In genomic region chr6:150666071-150666470, GRCh38 we compare ENCODE assay signal across 15 cellular contexts.
DNase-seq lines count a peak whose midpoint lies in the region; ATAC-seq and TF ChIP-seq lines count a peak whose summit lies in the region.
"Had no signal": no experiment of that assay in that cellular context is flagged by ENCODE, and none has a peak within 500 bp of the region (broad histone marks: within the 10 kb centered on the region; RNA-seq: fewer than 3 reads in every experiment).

No MANE protein-coding gene starts in this region.

- no peaks in the 10 kb centered on the region for H3K4me1 Mint-ChIP-seq in CD14-positive monocyte

- no peaks in the 10 kb centered on the region for H3K36me3 Mint-ChIP-seq in CD14-positive monocyte

- H3K27ac ChIP-seq in heart right ventricle: peak overlapping the region in 7 of 10 donors; percentile 11 to 67 (median 26)
- peak overlapping the region in 1 of 2 donors; percentile 35 for H3K27ac ChIP-seq in right atrium auricular region
- H3K27ac ChIP-seq in duodenal mucosa (ENCODE audit: low read depth, low read length): peak overlapping the region; percentile 28
- H3K27ac ChIP-seq in upper lobe of left lung: peak overlapping the region; percentile 27 to 69 (median 51)
- H3K27ac ChIP-seq: cardiac muscle cell, HL-60, WERI-Rb-1 had no signal

- H3K36me3 ChIP-seq in heart right ventricle (no peaks in the 10 kb centered on the region), right atrium auricular region (no peaks in the 10 kb centered on the region), duodenal mucosa (ENCODE audit: control insufficient read depth in 1 of 2, insufficient read depth in 2 of 2, low read length in 2 of 2) (peaks cover 0 to 3% of the 10 kb centered on the region in 2 donors), upper lobe of left lung (no peaks in the 10 kb centered on the region)
- H3K36me3 ChIP-seq: cardiac muscle cell, WERI-Rb-1 had no signal

- no peak for TF ChIP-seq POLR2A in upper lobe of left lung (IDR thresholded peaks at IDR 0.05)

- H3K9me3 Mint-ChIP-seq in CD14-positive monocyte: peaks cover 0 to 3% (median 0%) of the 10 kb centered on the region in 7 donors

- peaks cover 0 to 43% (median 25%) of the 10 kb centered on the region in 9 donors for H3K4me1 ChIP-seq in heart right ventricle
- peaks cover 0 to 29% of the 10 kb centered on the region in 2 donors for H3K4me1 ChIP-seq in right atrium auricular region
- peaks cover 14 to 26% of the 10 kb centered on the region in 2 donors for H3K4me1 ChIP-seq in duodenal mucosa (ENCODE audit: control insufficient read depth in 1 of 2, insufficient read depth in 2 of 2, low read length in 2 of 2)
- peaks cover 16 to 32% (median 19%) of the 10 kb centered on the region in 4 donors for H3K4me1 ChIP-seq in upper lobe of left lung

- H3K27me3 ChIP-seq in heart right ventricle (no peaks in the 10 kb centered on the region), right atrium auricular region (no peaks in the 10 kb centered on the region), duodenal mucosa (ENCODE audit: control insufficient read depth in 1 of 2, insufficient read depth in 2 of 2, low read length in 2 of 2) (no peaks in the 10 kb centered on the region), upper lobe of left lung (no peaks in the 10 kb centered on the region)
- H3K27me3 ChIP-seq: cardiac muscle cell, testis had no signal

- H3K27ac Mint-ChIP-seq in CD14-positive monocyte: peak overlapping the region in 3 of 7 donors; percentile 38 to 53 (median 51)

- intact Hi-C loops in heart right ventricle (cut with DNase I): loop anchor here in 1 of 10 donors (5.0 kb wide), 1 partner anchor 59 kb away; no protein-coding TSS in a partner anchor
- intact Hi-C loops in CD14-positive monocyte (cut with micrococcal nuclease): no loop called here

- H3K4me3 ChIP-seq in heart right ventricle: no peak overlapping the region
- H3K4me3 ChIP-seq in right atrium auricular region: no peak overlapping the region
- no peak overlapping the region for H3K4me3 ChIP-seq in duodenal mucosa (ENCODE audit: low read depth in 1 of 2, low read length in 2 of 2)
- no peak overlapping the region for H3K4me3 ChIP-seq in upper lobe of left lung
- H3K4me3 ChIP-seq: cardiac muscle cell, testis had no signal

- H3K9ac ChIP-seq in duodenal mucosa (ENCODE audit: low read depth in 1 of 2, low read length in 2 of 2): no peak overlapping the region

- H3K9me3 ChIP-seq in heart right ventricle (no peaks in the 10 kb centered on the region), right atrium auricular region (no peaks in the 10 kb centered on the region), duodenal mucosa (ENCODE audit: control insufficient read depth in 1 of 2, low read length in 2 of 2) (no peaks in the 10 kb centered on the region), upper lobe of left lung (no peaks in the 10 kb centered on the region)
- H3K9me3 ChIP-seq: testis had no signal

- WGBS in heart right ventricle, 2 donors: 69 to 71% methylated on average over 5 of the region's 5 CpGs
- WGBS in upper lobe of left lung, 2 donors: 69 to 84% methylated on average over 5 of the region's 5 CpGs

- TF ChIP-seq EP300 in upper lobe of left lung (IDR thresholded peaks at IDR 0.05): peak in 2 of 4 donors; percentile 13 to 53

- TF ChIP-seq CTCF in heart right ventricle (IDR thresholded peaks at IDR 0.05): no peak
- no peak for TF ChIP-seq CTCF in right atrium auricular region (IDR thresholded peaks at IDR 0.05)
- TF ChIP-seq CTCF in upper lobe of left lung (IDR thresholded peaks at IDR 0.05): no peak
- TF ChIP-seq CTCF in CD14-positive monocyte (IDR thresholded peaks at IDR 0.05): no peak

- ATAC-seq in heart right ventricle (peak in 6 of 8 donors; percentile 9 to 64 (median 47)), upper lobe of left lung (ENCODE audit: low FRiP score in 2 of 2) (peak; percentile 28 to 64), HG03439 (IDR thresholded peaks at IDR 0.05; ENCODE audit: unreplicated experiment) (no peak)
- ATAC-seq: SK-N-SH treated with all-trans-retinoic acid at 6 μM for 48 hours had no signal

- DNase-seq in heart right ventricle: peak in 1 of 2 donors; percentile 34
- no peak for DNase-seq in right atrium auricular region (ENCODE audit: low spot score)
- DNase-seq in mucosa of gallbladder (ENCODE audit: low spot score): peak; percentile 56
- no peak for DNase-seq in upper lobe of left lung
- DNase-seq in CD14-positive monocyte (ENCODE audit: low spot score): no peak
- DNase-seq in NCI-H1930 (lab: John Stamatoyannopoulos, UW): no peak
- DNase-seq: NCI-H146, NCI-H510A, testis, WERI-Rb-1 had no signal

- no peak overlapping the region for H3K4me3 Mint-ChIP-seq in CD14-positive monocyte

- peaks cover 0 to 4% (median 1%) of the 10 kb centered on the region in 3 donors for H3K27me3 Mint-ChIP-seq in CD14-positive monocyte (ENCODE audit: low read depth in 3 of 3)
